ENCODE assay signal across 17 cellular contexts in genomic region chr12:615620-616019, GRCh38. TPM values are rescaled to one million over a fixed set of nuclear protein-coding genes. Genes with fewer than 3 reads are reported as not detected.
DNase-seq lines count a peak whose midpoint lies in the region; ATAC-seq, FAIRE-seq and TF ChIP-seq lines count a peak whose summit lies in the region.
"Had no signal": no experiment of that assay in that cellular context is flagged by ENCODE, and none has a peak within 500 bp of the region (broad histone marks: within the 10 kb centered on the region; RNA-seq: fewer than 3 reads in every experiment).

No MANE protein-coding gene starts in this region.

- H3K9me3 ChIP-seq in right atrium auricular region (no peaks in the 10 kb centered on the region), psoas muscle (no peaks in the 10 kb centered on the region), HAP-1 (no peaks in the 10 kb centered on the region)

- FAIRE-seq in GM12892 (lab: Jason Lieb, UNC), result peak; percentile 36
- FAIRE-seq: keratinocyte had no signal

- H3K27me3 ChIP-seq in right atrium auricular region, result no peaks in the 10 kb centered on the region
- no peaks in the 10 kb centered on the region for H3K27me3 ChIP-seq in psoas muscle (ENCODE audit: insufficient read depth in 3 of 3, low read length in 2 of 3)
- no peaks in the 10 kb centered on the region for H3K27me3 ChIP-seq in HAP-1 (ENCODE audit: low read depth)

- no peaks in the 10 kb centered on the region for H3K27me3 Mint-ChIP-seq in chondrocyte (ENCODE audit: low read depth)
- H3K27me3 Mint-ChIP-seq: activated B cell treated with CpG ODN at 0.5 μM for 24 hours had no signal

- peaks cover 33% of the 10 kb centered on the region for H3K4me1 Mint-ChIP-seq in chondrocyte (ENCODE audit: low read depth)

- no peak overlapping the region for H3K4me3 ChIP-seq in right atrium auricular region
- H3K4me3 ChIP-seq in psoas muscle, result no peak overlapping the region
- no peak overlapping the region for H3K4me3 ChIP-seq in HAP-1

- no peaks in the 10 kb centered on the region for H3K9me3 Mint-ChIP-seq in chondrocyte (ENCODE audit: low read depth)
- H3K9me3 Mint-ChIP-seq: activated B cell treated with CpG ODN at 0.5 μM for 24 hours had no signal

- no peaks in the 10 kb centered on the region for H3K36me3 ChIP-seq in right atrium auricular region
- no peaks in the 10 kb centered on the region for H3K36me3 ChIP-seq in psoas muscle (ENCODE audit: insufficient read depth in 1 of 2, low read depth in 1 of 2)
- H3K36me3 ChIP-seq in HAP-1 (replicated peaks), result no peaks in the 10 kb centered on the region

- DNase-seq in GM12892 (ENCODE audit: insufficient read length) (no peak), chondrocyte (ENCODE audit: low spot score) (no peak), right atrium auricular region (ENCODE audit: low spot score) (no peak), psoas muscle (peak in 1 of 2 donors; percentile 68), activated gamma-delta T cell treated with Interleukin-2 at 50 U/mL for 16 hours (no peak), HAP-1 (ENCODE audit: low spot score in 2 of 2) (no peak), NCI-H774 (lab: John Stamatoyannopoulos, UW) (no peak)
- DNase-seq: activated B cell treated with CpG ODN at 0.5 μM for 24 hours; activated gamma-delta T cell; amygdala; NCI-H1105; NCI-H2171 treated with DMSO at 0.1 percent for 48 hours; NK-92 treated with Interleukin-12 subunit alpha and Interleukin-12 subunit beta, amount 100 ng/mL, for 24 hours; stimulated activated CD4-positive, alpha-beta T cell treated with anti-CD3 and anti-CD28 coated beads, Interleukin-15, amount 100 ng/mL, for 24 hours had no signal

- H3K4me1 ChIP-seq in right atrium auricular region (peaks cover 0 to 76% of the 10 kb centered on the region in 2 donors), psoas muscle (peaks cover 51% of the 10 kb centered on the region), HAP-1 (no peaks in the 10 kb centered on the region)

- no peaks in the 10 kb centered on the region for H3K36me3 Mint-ChIP-seq in chondrocyte (ENCODE audit: low read depth)

- TF ChIP-seq POLR2A in GM12892 (IDR thresholded peaks at IDR 0.05; ENCODE audit: low read depth, low read length), result no peak

- no peak for TF ChIP-seq CTCF in chondrocyte (IDR thresholded peaks at IDR 0.05)
- no peak for TF ChIP-seq CTCF in right atrium auricular region (IDR thresholded peaks at IDR 0.05)
- no peak for TF ChIP-seq CTCF in psoas muscle (IDR thresholded peaks at IDR 0.05)

- H3K27ac Mint-ChIP-seq in chondrocyte (ENCODE audit: unreplicated experiment), result peak overlapping the region; percentile 14
- H3K27ac Mint-ChIP-seq: activated B cell treated with CpG ODN at 0.5 μM for 24 hours had no signal

- ATAC-seq in psoas muscle, result peak; percentile 80 to 84 (median 82)
- ATAC-seq in HG03095 (IDR thresholded peaks at IDR 0.05; ENCODE audit: unreplicated experiment), result no peak

- intact Hi-C loops in psoas muscle (cut with DNase I), result loop anchor here in 1 of 2 donors (5.0 kb wide), 1 partner anchor 33 kb away; no protein-coding TSS in a partner anchor

- H3K27ac ChIP-seq in right atrium auricular region (peak overlapping the region; percentile 66 to 77), psoas muscle (peak overlapping the region; percentile 86)

- no peak overlapping the region for H3K4me3 Mint-ChIP-seq in chondrocyte (ENCODE audit: unreplicated experiment)
- H3K4me3 Mint-ChIP-seq: activated B cell treated with CpG ODN at 0.5 μM for 24 hours had no signal

- WGBS in psoas muscle, 3 donors, result 25 to 54% (median 34%) methylated on average over 4 of the region's 4 CpGs

- in situ Hi-C loops in HAP-1 (cut with MboI; ENCODE audit: low sequenced_read_pairs), result no loop called here

RNA-seq across cellular contexts. Expression of gene NINJ2, which starts 47.6 kb away (rescaled TPM):
- polyA plus RNA-seq in GM12892 (2012; ENCODE audit: missing spikeins), result 23.4 TPM
- total RNA-seq in chondrocyte, result 1.3 to 14.6 TPM (median 2.1 TPM) in 3 replicates
- 1 to 10 TPM; 5.4 to 8.8 TPM for total RNA-seq in right atrium auricular region
- 10 to 100 TPM; 32.6 to 37.3 (median 33.0) TPM for total RNA-seq in psoas muscle
- 10 to 100 TPM; 11.8 to 66.6 (median 49.1) TPM for polyA plus RNA-seq in psoas muscle
- polyA plus RNA-seq: AG04450 had no signal
